Comparison of ENCODE assay signal across 9 cellular contexts in the genomic region with DNA sequence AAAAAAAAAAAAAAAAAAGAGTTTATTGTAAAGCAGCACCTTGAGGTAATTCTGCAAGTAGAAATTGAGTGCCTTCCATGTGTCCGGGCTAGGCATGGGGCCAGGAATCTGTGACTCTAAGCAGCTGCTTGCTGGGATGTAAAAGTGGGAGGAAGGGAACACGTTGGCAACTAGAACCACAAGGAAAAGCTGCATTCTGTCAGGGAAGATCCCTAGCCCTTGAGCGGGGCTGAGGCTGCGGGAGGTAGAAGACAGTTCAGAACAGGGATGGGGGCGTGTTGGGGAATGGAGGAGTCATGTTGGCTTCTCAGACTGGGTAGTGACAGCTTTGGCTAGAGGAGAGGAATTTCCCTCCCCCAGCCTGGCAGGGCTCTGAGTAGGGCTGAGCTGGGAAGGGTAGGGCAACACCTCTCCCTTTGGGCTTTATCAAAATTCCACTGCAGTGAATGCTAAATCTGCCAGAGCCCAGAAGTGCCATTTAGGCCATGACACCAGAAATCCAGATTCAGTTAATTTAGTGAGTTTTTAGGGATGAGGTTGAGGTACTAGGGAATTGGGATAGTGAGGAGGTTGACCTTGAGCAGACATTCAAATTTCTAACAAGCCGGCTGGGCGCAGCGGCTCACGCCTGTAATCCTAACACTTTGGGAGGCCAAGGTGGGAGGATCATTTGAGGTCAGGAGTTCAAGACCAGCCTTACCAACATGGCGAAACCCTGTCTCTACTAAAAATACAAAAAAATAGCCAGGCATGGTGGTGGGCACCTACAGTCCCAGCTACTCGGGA. TPM values are rescaled to one million over a fixed set of nuclear protein-coding genes. Genes with fewer than 3 reads are reported as not detected.
DNase-seq lines count a peak whose midpoint lies in the region; ATAC-seq and TF ChIP-seq lines count a peak whose summit lies in the region.
"Had no signal": no experiment of that assay in that cellular context is flagged by ENCODE, and none has a peak within 500 bp of the region (broad histone marks: within the 10 kb centered on the region; RNA-seq: fewer than 3 reads in every experiment).

No MANE protein-coding gene starts in this region.

- no peak overlapping the region for H3K9ac ChIP-seq in muscle layer of colon (ENCODE audit: low read length)

- H3K27me3 ChIP-seq in esophagus muscularis mucosa (no peaks in the 10 kb centered on the region), muscle layer of colon (ENCODE audit: control insufficient read depth in 1 of 2, insufficient read depth in 2 of 2, low read length in 2 of 2) (no peaks in the 10 kb centered on the region)

- POLR2A ChIA-PET in AG04449 (lab: Yijun Ruan, JAX): interaction anchor here (0.8 to 1.6 kb wide), 2 partner anchors 10 to 13 kb away, joined by 4 to 10 read pairs; a partner anchor contains a TSS

- no peaks in the 10 kb centered on the region for H3K9me3 ChIP-seq in esophagus muscularis mucosa
- no peaks in the 10 kb centered on the region for H3K9me3 ChIP-seq in muscle layer of colon (ENCODE audit: low read length)
- H3K9me3 ChIP-seq: Caco-2 had no signal

- no peak overlapping the region for H3K4me3 ChIP-seq in AG04449 (ENCODE audit: low read depth, low read length)
- no peak overlapping the region for H3K4me3 ChIP-seq in esophagus muscularis mucosa
- no peak overlapping the region for H3K4me3 ChIP-seq in muscle layer of colon (ENCODE audit: low read depth in 1 of 2, low read length in 2 of 2)

- WGBS in esophagus muscularis mucosa: 56% methylated on average over 11 of the region's 11 CpGs

- TF ChIP-seq POLR2A in esophagus muscularis mucosa (IDR thresholded peaks at IDR 0.05; ENCODE audit: low read depth): no peak

- CTCF ChIA-PET in AG04449 (lab: Yijun Ruan, JAX): interaction anchor here (0.9 to 1.1 kb wide), 2 partner anchors 19 to 265 kb away, joined by 3 to 5 read pairs; no protein-coding TSS in a partner anchor

- H3K4me1 ChIP-seq in esophagus muscularis mucosa (peaks cover 42 to 49% (median 48%) of the 10 kb centered on the region in 4 donors), muscle layer of colon (ENCODE audit: insufficient read depth, low read length) (peaks cover 35% of the 10 kb centered on the region)

- in situ Hi-C loops in GM13977 (cut with MboI; ENCODE audit: low pct_unique_long_range_greater_than_20kb, low sequenced_read_pairs, unreplicated experiment): no loop called here

- no peak for ATAC-seq in HG03108 (IDR thresholded peaks at IDR 0.05; ENCODE audit: unreplicated experiment)

- H3K27ac ChIP-seq in esophagus muscularis mucosa (replicated peaks in 1 of 4): peak overlapping the region; percentile 70 to 96 (median 88)
- H3K27ac ChIP-seq in muscle layer of colon (ENCODE audit: low read depth, low read length): peak overlapping the region; percentile 68

- H3K36me3 ChIP-seq in esophagus muscularis mucosa (no peaks in the 10 kb centered on the region), muscle layer of colon (ENCODE audit: insufficient read depth, low read length) (no peaks in the 10 kb centered on the region)

- TF ChIP-seq CTCF in AG04449 (IDR thresholded peaks at IDR 0.05; ENCODE audit: insufficient read depth, low read length, missing control alignments) (no peak), esophagus muscularis mucosa (IDR thresholded peaks at IDR 0.05) (no peak), GM13977 (IDR thresholded peaks at IDR 0.05; ENCODE audit: extremely low read depth, insufficient read depth, missing control alignments) (no peak)

- intact Hi-C loops in esophagus muscularis mucosa (cut with DNase I): no loop called here

- DNase-seq in AG04449 (ENCODE audit: low read depth, low spot score) (peak; percentile 71), NCI-H2171 treated with DMSO at 0.1 percent for 48 hours (lab: John Stamatoyannopoulos, UW) (peak; percentile 93), esophagus muscularis mucosa (ENCODE audit: extremely low spot score) (peak; percentile 93), GM13977 (ENCODE audit: low spot score) (no peak), NCI-H1417 treated with DMSO at 0.1 percent for 48 hours (lab: John Stamatoyannopoulos, UW) (no peak), NOMO-1 (lab: John Stamatoyannopoulos, UW; ENCODE audit: unreplicated experiment in 2 of 2) (no peak)

- TF ChIP-seq EP300 in esophagus muscularis mucosa (IDR thresholded peaks at IDR 0.05): no peak

RNA-seq across cellular contexts. Expression of a gene that starts 3.4 kb away (rescaled TPM):
- 10 to 100 TPM; 27.2 to 37.4 (median 30.6) TPM for total RNA-seq in esophagus muscularis mucosa

RNA-seq across cellular contexts. Expression of a gene that starts 13.4 kb away (rescaled TPM):
- 10 to 100 TPM; 11.9 to 18.7 (median 13.2) TPM for total RNA-seq in esophagus muscularis mucosa

Comparison
In these comparisons a context has a peak if more than half of its experiments do, and no peak if none do; other contexts are left out.
1. DNase-seq: peak in AG04449 (single experiment), NCI-H2171 treated with DMSO at 0.1 percent for 48 hours (single experiment) and esophagus muscularis mucosa (single experiment); none in GM13977 (single experiment), NCI-H1417 treated with DMSO at 0.1 percent for 48 hours (single experiment) and NOMO-1 (0 of 2).